10 cellular contexts compared by ENCODE assay signal in the genomic region with DNA sequence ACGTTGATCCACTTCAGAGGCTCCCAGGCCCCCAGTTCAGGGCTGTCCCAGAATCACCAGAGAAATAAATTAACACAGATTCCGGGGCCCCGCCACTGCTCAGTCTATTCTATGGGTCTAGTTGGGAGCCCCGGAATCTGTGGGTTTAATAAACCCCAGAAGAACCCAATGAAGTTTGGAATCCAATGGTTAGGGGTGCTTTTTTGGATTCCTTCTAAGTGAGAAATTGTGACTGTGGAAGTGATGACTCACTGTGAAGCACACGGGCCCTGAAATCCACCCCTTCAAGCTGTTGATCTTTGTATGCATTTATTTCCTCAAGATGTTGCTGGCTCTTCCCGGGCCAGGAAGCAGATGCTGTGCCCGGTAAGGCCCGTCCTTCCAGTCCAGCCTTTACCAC. TPM values are rescaled to one million over a fixed set of nuclear protein-coding genes. Genes with fewer than 3 reads are reported as not detected.
DNase-seq lines count a peak whose midpoint lies in the region; ATAC-seq, FAIRE-seq and TF ChIP-seq lines count a peak whose summit lies in the region.
"Had no signal": no experiment of that assay in that cellular context is flagged by ENCODE, and none has a peak within 500 bp of the region (broad histone marks: within the 10 kb centered on the region; RNA-seq: fewer than 3 reads in every experiment).

No MANE protein-coding gene starts in this region.

- H3K27ac ChIP-seq in gastroesophageal sphincter (no peak overlapping the region), OCI-LY7 (ENCODE audit: low read depth, low read length, poor library complexity, severe bottlenecking) (no peak overlapping the region), HepG2 (ENCODE audit: extremely low read length, insufficient read depth, low read length) (no peak overlapping the region), uterus (no peak overlapping the region)
- H3K27ac ChIP-seq: BLaER1 treated with 17β-estradiol and CSF1 and Interleukin-3, amounts not matched to agents 10 nM and 100 nM; HL-60 had no signal

- H3K9me2 ChIP-seq in OCI-LY7 (ENCODE audit: insufficient read depth, low read length) = no peaks in the 10 kb centered on the region

- 71 to 85% methylated on average over 3 to 4 of the region's 8 CpGs for WGBS in gastroesophageal sphincter (ENCODE audit: low coverage in 1 of 2), 2 donors
- WGBS in HepG2 (ENCODE audit: low lambda C conversion rate) = 13% methylated on average over 8 of the region's 8 CpGs

- POLR2A ChIA-PET in AG04449 (lab: Yijun Ruan, JAX) = no interaction called here
- POLR2A ChIA-PET in OCI-LY7 (lab: Charles Lee) = interaction anchor here (0.8 to 1.2 kb wide), 2 partner anchors 8 to 384 kb away, joined by 3 to 4 read pairs; no protein-coding TSS in a partner anchor
- POLR2A ChIA-PET in HepG2 (lab: Yijun Ruan, JAX) = no interaction called here

- H3K36me3 ChIP-seq in gastroesophageal sphincter (no peaks in the 10 kb centered on the region), OCI-LY7 (ENCODE audit: insufficient read depth, low read length) (no peaks in the 10 kb centered on the region), HepG2 (replicated peaks in 1 of 2; ENCODE audit: control insufficient read depth in 1 of 2, insufficient read depth in 2 of 2, low read length in 2 of 2) (no peaks in the 10 kb centered on the region), uterus (no peaks in the 10 kb centered on the region)
- H3K36me3 ChIP-seq: BLaER1 treated with 17β-estradiol and CSF1 and Interleukin-3, amounts not matched to agents 10 nM and 100 nM had no signal

- no peak for TF ChIP-seq CTCF in AG04449 (IDR thresholded peaks at IDR 0.05; ENCODE audit: insufficient read depth, low read length, missing control alignments)
- TF ChIP-seq CTCF in gastroesophageal sphincter (IDR thresholded peaks at IDR 0.05) = no peak
- no peak for TF ChIP-seq CTCF in OCI-LY7 (conservative IDR thresholded peaks at IDR 0.05; ENCODE audit: low read length)
- no peak for TF ChIP-seq CTCF in HepG2 (CRISPR knock-in tag; IDR thresholded peaks at IDR 0.05)
- TF ChIP-seq CTCF in uterus (IDR thresholded peaks at IDR 0.05) = no peak

- BruUV-seq in OCI-LY7 (replicated peaks; lab: Mats Ljungman, UMichigan) (no TSS peak), HepG2 (replicated peaks; lab: Mats Ljungman, UMichigan) (no TSS peak)

- H2AFZ ChIP-seq in OCI-LY7 (ENCODE audit: low read length) (no peak overlapping the region), HepG2 (ENCODE audit: low read length) (no peak overlapping the region)

- TF ChIP-seq POLR2A in gastroesophageal sphincter (IDR thresholded peaks at IDR 0.05) = no peak
- no peak for TF ChIP-seq POLR2A in HepG2 (IDR thresholded peaks at IDR 0.05; ENCODE audit: insufficient read depth in 1 of 2, low read depth in 2 of 2, low read length in 2 of 2)
- no peak for TF ChIP-seq POLR2A in uterus (IDR thresholded peaks at IDR 0.05)

- H3K9ac ChIP-seq in HepG2 (ENCODE audit: insufficient read depth, low read depth, low read length) = no peak overlapping the region
- H3K9ac ChIP-seq: BLaER1 treated with 17β-estradiol and CSF1 and Interleukin-3, amounts not matched to agents 10 nM and 100 nM had no signal

- peaks cover 37% of the 10 kb centered on the region for H3K27me3 ChIP-seq in gastroesophageal sphincter
- H3K27me3 ChIP-seq in HepG2 (ENCODE audit: control insufficient read depth in 1 of 2, insufficient read depth in 2 of 2, low read length in 2 of 2) = no peaks in the 10 kb centered on the region
- H3K27me3 ChIP-seq in uterus = no peaks in the 10 kb centered on the region
- H3K27me3 ChIP-seq: BLaER1 treated with 17β-estradiol and CSF1 and Interleukin-3, amounts not matched to agents 10 nM and 100 nM had no signal

- no peak for FAIRE-seq in HepG2 (lab: Jason Lieb, UNC)

- H3K4me3 ChIP-seq in AG04449 (ENCODE audit: low read depth, low read length) = no peak overlapping the region
- H3K4me3 ChIP-seq in gastroesophageal sphincter = no peak overlapping the region
- H3K4me3 ChIP-seq in OCI-LY7 (ENCODE audit: low read depth, low read length, poor library complexity, severe bottlenecking) = no peak overlapping the region
- no peak overlapping the region for H3K4me3 ChIP-seq in HepG2 (replicated peaks in 1 of 3; ENCODE audit: insufficient read depth in 1 of 3, low read depth in 2 of 3, low read length in 3 of 3)
- no peak overlapping the region for H3K4me3 ChIP-seq in uterus
- H3K4me3 ChIP-seq: BLaER1 treated with 17β-estradiol and CSF1 and Interleukin-3, amounts not matched to agents 10 nM and 100 nM had no signal

- no peak for TF ChIP-seq EP300 in gastroesophageal sphincter (IDR thresholded peaks at IDR 0.05)
- TF ChIP-seq EP300 in HepG2 (IDR thresholded peaks at IDR 0.05; ENCODE audit: low read depth in 2 of 2, low read length in 2 of 2) = no peak
- no peak for TF ChIP-seq EP300 in HepG2 (CRISPR knock-in tag; IDR thresholded peaks at IDR 0.05; ENCODE audit: borderline replicate concordance)

- H4K20me1 ChIP-seq in OCI-LY7 (ENCODE audit: insufficient read depth, low read length) (no peaks in the 10 kb centered on the region), HepG2 (ENCODE audit: insufficient read depth, low read length) (no peaks in the 10 kb centered on the region)
- H4K20me1 ChIP-seq: BLaER1 treated with 17β-estradiol and CSF1 and Interleukin-3, amounts not matched to agents 10 nM and 100 nM had no signal

- H3K9me3 ChIP-seq in gastroesophageal sphincter (peaks cover 0 to 4% (median 0%) of the 10 kb centered on the region in 3 donors), OCI-LY7 (ENCODE audit: low read length) (no peaks in the 10 kb centered on the region), HepG2 (ENCODE audit: low read length) (no peaks in the 10 kb centered on the region), uterus (no peaks in the 10 kb centered on the region)

- in situ Hi-C loops in HepG2 (cut with HindIII; ENCODE audit: extremely low pct_ligation_motif_present, low pct_unique_long_range_greater_than_20kb) = loop anchor here (5.0 to 25.0 kb wide), 3 partner anchors 384 to 864 kb away; no protein-coding TSS in a partner anchor

- DNase-seq in AG04449 (ENCODE audit: low read depth, low spot score) = peak; percentile 21
- peak; percentile 43 for DNase-seq in amniotic stem cell (lab: John Stamatoyannopoulos, UW)
- DNase-seq in OCI-LY7 (ENCODE audit: low spot score) = no peak
- no peak for DNase-seq in HepG2 (ENCODE audit: low spot score)
- no peak for DNase-seq in uterus

- H3K79me2 ChIP-seq in OCI-LY7 (ENCODE audit: insufficient read depth, low read depth, low read length) = no peaks in the 10 kb centered on the region
- no peaks in the 10 kb centered on the region for H3K79me2 ChIP-seq in HepG2 (ENCODE audit: insufficient read depth, low read length)

- H3K4me2 ChIP-seq in OCI-LY7 (ENCODE audit: low read length) (no peak overlapping the region), HepG2 (ENCODE audit: low read depth, low read length) (no peak overlapping the region)

- no peaks in the 10 kb centered on the region for H3K4me1 ChIP-seq in gastroesophageal sphincter
- H3K4me1 ChIP-seq in OCI-LY7 (ENCODE audit: insufficient read depth, low read length, poor library complexity, severe bottlenecking) = no peaks in the 10 kb centered on the region
- H3K4me1 ChIP-seq in HepG2 (ENCODE audit: insufficient read depth, low read length) = no peaks in the 10 kb centered on the region
- H3K4me1 ChIP-seq in uterus = no peaks in the 10 kb centered on the region

- intact Hi-C loops in OCI-LY7 (cut with micrococcal nuclease; ENCODE audit: unreplicated experiment) (loop anchor here (5.0 to 10.0 kb wide), 2 partner anchors 384 to 1027 kb away; no protein-coding TSS in a partner anchor), HepG2 (cut with micrococcal nuclease; ENCODE audit: unreplicated experiment) (loop anchor here (1.0 to 2.0 kb wide), 3 partner anchors 861 to 1213 kb away; no protein-coding TSS in a partner anchor), uterus (cut with DNase I; ENCODE audit: low total_unique reads) (no loop called here)

- ATAC-seq in HG02571 (IDR thresholded peaks at IDR 0.05; ENCODE audit: unreplicated experiment) (peak; percentile 12), gastroesophageal sphincter (peak; percentile 10), HG02588 (IDR thresholded peaks at IDR 0.05; ENCODE audit: unreplicated experiment) (no peak), HepG2 (no peak)

- TF ChIP-seq RAD21 in HepG2 (CRISPR knock-in tag; IDR thresholded peaks at IDR 0.05) = no peak

- CTCF ChIA-PET in AG04449 (lab: Yijun Ruan, JAX) (interaction anchor here (0.6 to 4.8 kb wide), 19 partner anchors 10 to 1213 kb away, joined by 3 to 42 read pairs (median 6); no protein-coding TSS in a partner anchor), OCI-LY7 (lab: Charles Lee; ENCODE audit: unreplicated experiment) (no interaction called here), HepG2 (lab: Yijun Ruan, JAX; ENCODE audit: low intra/inter-chr PET ratio, low total read pairs) (interaction anchor here (1.0 to 1.3 kb wide), 3 partner anchors 383 to 1024 kb away, joined by 3 to 6 read pairs (median 3); no protein-coding TSS in a partner anchor)

RNA-seq across cellular contexts. Expression of a gene that starts 57.3 kb away (rescaled TPM):
- under 1 TPM in 2 of 4 donors, not detected in 2; 0.04 to 0.49 TPM for total RNA-seq in gastroesophageal sphincter
- not detected in 2 replicates for total RNA-seq in OCI-LY7 (2014; rRNA removed; shearing (Covaris generic))
- total RNA-seq in OCI-LY7 (2022) = not detected in 2 replicates
- not detected in 2 replicates for total RNA-seq in HepG2 (2016; rRNA removed; fragmentation: Illumina TruSeq; extraction: Trizol)
- total RNA-seq in HepG2 (2016; cell fraction: cytosol; rRNA removed; fragmentation: Illumina TruSeq; extraction: Trizol; ENCODE audit: low read depth) = not detected in 2 replicates
- total RNA-seq in HepG2 (2016; cell fraction: insoluble cytoplasmic fraction; rRNA removed; fragmentation: Illumina TruSeq; extraction: Trizol) = not detected in 2 replicates
- total RNA-seq in HepG2 (2016; cell fraction: membrane; rRNA removed; fragmentation: Illumina TruSeq; extraction: Trizol) = not detected in 2 replicates
- total RNA-seq in HepG2 (2016; cell fraction: nucleus; rRNA removed; fragmentation: Illumina TruSeq; extraction: Trizol) = not detected in 2 replicates
- not detected in 2 replicates for polyA plus RNA-seq in HepG2 (2011; rRNA removed)
- polyA plus RNA-seq in HepG2 (2011; cell fraction: cytosol; rRNA removed) = not detected in 2 replicates
- not detected in 2 replicates for polyA plus RNA-seq in HepG2 (2011; cell fraction: nucleus; rRNA removed)
- polyA plus RNA-seq in HepG2 (2012) = not detected in 2 replicates
- polyA plus RNA-seq in HepG2 (2016; cell fraction: cytosol; fragmentation: Illumina TruSeq; extraction: Trizol; ENCODE audit: low read depth) = not detected in 2 replicates
- not detected in 2 replicates for polyA plus RNA-seq in HepG2 (2016; cell fraction: insoluble cytoplasmic fraction; fragmentation: Illumina TruSeq; extraction: Trizol; ENCODE audit: low read depth)
- polyA plus RNA-seq in HepG2 (2016; cell fraction: membrane; fragmentation: Illumina TruSeq; extraction: Trizol; ENCODE audit: low read depth) = not detected in 2 replicates
- polyA plus RNA-seq in HepG2 (2016; cell fraction: nucleus; fragmentation: Illumina TruSeq; extraction: Trizol; ENCODE audit: insufficient read depth, low read depth) = not detected in 2 replicates
- not detected in 2 replicates for polyA minus RNA-seq in HepG2 (2011; rRNA and poly(A)+ RNA removed; ENCODE audit: low replicate concordance)
- not detected in 2 replicates for polyA minus RNA-seq in HepG2 (2011; cell fraction: cytosol; rRNA and poly(A)+ RNA removed)
- polyA minus RNA-seq in HepG2 (2011; cell fraction: nucleus; rRNA and poly(A)+ RNA removed) = not detected in 2 replicates
- under 1 TPM in 1 of 4 donors, not detected in 3; 0.76 TPM for total RNA-seq in uterus

Comparison
In these comparisons a context has a peak if more than half of its experiments do, and no peak if none do; other contexts are left out.
1. DNase-seq: peak in AG04449 (single experiment) and amniotic stem cell (single experiment); none in OCI-LY7 (single experiment), HepG2 (single experiment) and uterus (0 of 2).
2. ATAC-seq: peak in HG02571 (single experiment) and gastroesophageal sphincter (single experiment); none in HG02588 (single experiment) and HepG2 (single experiment).